8 cellular contexts compared by ENCODE assay signal in genomic region chr15:101295607-101296225, GRCh38. TPM values are rescaled to one million over a fixed set of nuclear protein-coding genes. Genes with fewer than 3 reads are reported as not detected.
DNase-seq lines count a peak whose midpoint lies in the region; ATAC-seq and TF ChIP-seq lines count a peak whose summit lies in the region.

No MANE protein-coding gene starts in this region.

- BruUV-seq in Caco-2 (replicated peaks; lab: Mats Ljungman, UMichigan): TSS peak; percentile 62

- peaks cover 35% of the 10 kb centered on the region for H3K36me3 Mint-ChIP-seq in Caco-2 (ENCODE audit: insufficient read depth, unreplicated experiment)

- POLR2A ChIA-PET in Caco-2 (lab: Charles Lee): interaction anchor here (0.6 kb wide), 1 partner anchor 44 kb away, joined by 4 read pairs; the partner anchor contains the start of gene CHSY1

- H3K36me3 ChIP-seq in Caco-2 (ENCODE audit: control insufficient read depth, insufficient read depth, low read length) (no peaks in the 10 kb centered on the region), mesodermal cell (ENCODE audit: control insufficient read depth, insufficient read depth, low read length) (peaks cover 8% of the 10 kb centered on the region), uterus (no peaks in the 10 kb centered on the region)

- H3K4me3 ChIP-seq in Caco-2 (ENCODE audit: low read depth, low read length) (peak overlapping the region; percentile 99), choroid plexus epithelial cell (ENCODE audit: low read depth, low read length) (peak overlapping the region; percentile 95), mesodermal cell (ENCODE audit: extremely low read depth, insufficient read depth, low read length, poor library complexity, severe bottlenecking) (peak overlapping the region; percentile 83), uterus (peak overlapping the region; percentile 82 to 95)

- ATAC-seq in GM19397 (IDR thresholded peaks at IDR 0.05; ENCODE audit: unreplicated experiment): no peak

- no peaks in the 10 kb centered on the region for H3K27me3 Mint-ChIP-seq in Caco-2 (ENCODE audit: insufficient read depth, unreplicated experiment)

- peaks cover 7% of the 10 kb centered on the region; the same call in 1 of the 2 replicates for H3K4me1 ChIP-seq in Caco-2
- no peaks in the 10 kb centered on the region for H3K4me1 ChIP-seq in mesodermal cell (ENCODE audit: control insufficient read depth, insufficient read depth, low read length, poor library complexity, severe bottlenecking)
- peaks cover 0 to 5% of the 10 kb centered on the region in 2 donors for H3K4me1 ChIP-seq in uterus

- intact Hi-C loops in Caco-2 (cut with micrococcal nuclease; ENCODE audit: unreplicated experiment): loop anchor here (2.0 to 5.0 kb wide), 2 partner anchors 197 to 355 kb away; no protein-coding TSS in a partner anchor
- intact Hi-C loops in uterus (cut with DNase I; ENCODE audit: low total_unique reads): loop anchor here (5.0 kb wide), 1 partner anchor 357 kb away; the partner anchor contains the start of gene TM2D3

- H3K4me1 Mint-ChIP-seq in Caco-2 (ENCODE audit: low read depth, unreplicated experiment): peaks cover 7% of the 10 kb centered on the region

- H3K9me3 Mint-ChIP-seq in Caco-2 (ENCODE audit: unreplicated experiment): no peaks in the 10 kb centered on the region

- peak overlapping the region; percentile 93 for H3K4me3 Mint-ChIP-seq in Caco-2 (ENCODE audit: unreplicated experiment)

- WGBS in mesodermal cell (ENCODE audit: insufficient coverage in 2 of 2), 2 experiments: 67% methylated on average over 7 of the region's 22 CpGs; no CpG with 5 or more reads in 1 of the 2 experiments

- H3K27ac ChIP-seq in mesodermal cell (ENCODE audit: low read depth, low read length, severe bottlenecking) (peak overlapping the region; percentile 75), uterus (peak overlapping the region; percentile 75 to 95)

- TF ChIP-seq POLR2A in uterus (IDR thresholded peaks at IDR 0.05): no peak

- CTCF ChIA-PET in Caco-2 (lab: Charles Lee): no interaction called here

- H3K27ac Mint-ChIP-seq in Caco-2 (ENCODE audit: unreplicated experiment): peak overlapping the region; percentile 96

- no peaks in the 10 kb centered on the region for H3K9me3 ChIP-seq in Caco-2
- H3K9me3 ChIP-seq in mesodermal cell (ENCODE audit: control insufficient read depth, low read length): no peaks in the 10 kb centered on the region
- H3K9me3 ChIP-seq in uterus: no peaks in the 10 kb centered on the region

- DNase-seq in Caco-2: no peak
- peak; percentile 5 for DNase-seq in MV-4-11 (lab: John Stamatoyannopoulos, UW)
- DNase-seq in choroid plexus epithelial cell (ENCODE audit: low read depth): peak; percentile 69
- DNase-seq in uterus: no peak
- DNase-seq in NCI-H69 (lab: John Stamatoyannopoulos, UW): no peak
- no peak for DNase-seq in NCI-H82 treated with DMSO at 0.1 percent for 48 hours (lab: John Stamatoyannopoulos, UW; ENCODE audit: unreplicated experiment)

- H3K27me3 ChIP-seq in Caco-2 (replicated peaks; ENCODE audit: control insufficient read depth, insufficient read depth, low read length): no peaks in the 10 kb centered on the region
- no peaks in the 10 kb centered on the region for H3K27me3 ChIP-seq in uterus

- TF ChIP-seq CTCF in Caco-2 (IDR thresholded peaks at IDR 0.05; ENCODE audit: insufficient read depth in 1 of 2, low read depth in 1 of 2, low read length in 1 of 2, severe bottlenecking in 1 of 2, unreplicated experiment in 1 of 2): no peak
- TF ChIP-seq CTCF in choroid plexus epithelial cell (conservative IDR thresholded peaks at IDR 0.05; ENCODE audit: low read depth, low read length): no peak
- TF ChIP-seq CTCF in uterus (IDR thresholded peaks at IDR 0.05): no peak

RNA-seq across cellular contexts. Expression of gene SNRPA1, which starts 0.7 kb away (rescaled TPM):
- total RNA-seq in Caco-2 (2022) (123 and 132 TPM in 2 replicates), uterus (10 to 100 TPM in 3 of 4 donors, 1 to 10 TPM in 1; 3.2 to 56.4 (median 25.7) TPM)
- polyA plus RNA-seq in mesodermal cell (2013, experiment 1 of 2): 117 TPM
- polyA plus RNA-seq in mesodermal cell (2013, experiment 2 of 2): 108 TPM

RNA-seq across cellular contexts. Expression of gene SELENOS, which starts 18.4 kb away (rescaled TPM):
- 69.7 and 71.3 TPM in 2 replicates for total RNA-seq in Caco-2 (2022)
- polyA plus RNA-seq in mesodermal cell (2013, experiment 1 of 2): 69.2 TPM
- polyA plus RNA-seq in mesodermal cell (2013, experiment 2 of 2): 62.3 TPM
- 10 to 100 TPM; 36.9 to 90.0 (median 56.3) TPM for total RNA-seq in uterus

RNA-seq across cellular contexts. Expression of gene CHSY1, which starts 43.9 kb away (rescaled TPM):
- total RNA-seq in Caco-2 (2022) (17.5 and 18.7 TPM in 2 replicates), uterus (10 to 100 TPM; 25.6 to 62.8 (median 46.0) TPM)
- 44.2 TPM for polyA plus RNA-seq in mesodermal cell (2013, experiment 1 of 2)
- polyA plus RNA-seq in mesodermal cell (2013, experiment 2 of 2): 41.0 TPM

Comparison
In these comparisons a context has a peak if more than half of its experiments do, and no peak if none do; other contexts are left out.
1. DNase-seq: peak in MV-4-11 (single experiment) and choroid plexus epithelial cell (single experiment); none in Caco-2 (0 of 2), uterus (0 of 2), NCI-H69 (single experiment) and NCI-H82 treated with DMSO at 0.1 percent for 48 hours (single experiment).
2. Peak in every context shown above with its lines, with median percentiles within 50 percentile points of each other: H3K4me3 ChIP-seq.